ENCODE assay signal across 17 cellular contexts in genomic region chr2:173948827-173949226, GRCh38. TPM values are rescaled to one million over a fixed set of nuclear protein-coding genes. Genes with fewer than 3 reads are reported as not detected.
A peak's percentile ranks its signal among the peaks of the same experiment; 100 is the strongest.
DNase-seq lines count a peak whose midpoint lies in the region; ATAC-seq and TF ChIP-seq lines count a peak whose summit lies in the region.
"Had no signal": no experiment of that assay in that cellular context is flagged by ENCODE, and none has a peak within 500 bp of the region (broad histone marks: within the 10 kb centered on the region; RNA-seq: fewer than 3 reads in every experiment).

No MANE protein-coding gene starts in this region.

- no peak for ATAC-seq in activated CD8-positive, alpha-beta T cell treated with anti-CD3 and anti-CD28 coated beads for 36 hours
- no peak for ATAC-seq in activated CD8-positive, alpha-beta T cell treated with anti-CD3 and anti-CD28 coated beads, Interleukin-2, amount 10 ng/mL, durations not matched to agents 7 days and 5 days
- ATAC-seq in IMR-90 (ENCODE audit: low read depth) (no peak), T-helper 17 cell (no peak)
- no peak for ATAC-seq in naive thymus-derived CD8-positive, alpha-beta T cell

- H2BK20ac ChIP-seq in IMR-90 (ENCODE audit: low read depth, low read length) = no peak overlapping the region

- 0 out of 2 replicates have a peak, but pooled peaks cover 2% of the 10 kb centered on the region for H3K9me1 ChIP-seq in IMR-90 (ENCODE audit: insufficient read depth, low read length)

- no peak overlapping the region for H2BK15ac ChIP-seq in IMR-90 (ENCODE audit: low read depth, low read length)

- H3K79me1 ChIP-seq in IMR-90 (ENCODE audit: low read depth in 1 of 2, low read length in 2 of 2) = peaks cover 4 to 48% of the 10 kb centered on the region in 2 experiments; a peak in 2 of 4 replicates

- H3K4me3 ChIP-seq in IMR-90 (ENCODE audit: insufficient read depth, low read depth, low read length) = no peak overlapping the region
- no peak overlapping the region for H3K4me3 ChIP-seq in ovary
- H3K4me3 ChIP-seq: GM23248, MG63 had no signal

- no peak overlapping the region for H3K4ac ChIP-seq in IMR-90 (ENCODE audit: low read depth, low read length)

- H4K20me1 ChIP-seq in IMR-90 (ENCODE audit: insufficient read depth, low read length) = peaks cover 76% of the 10 kb centered on the region

- H3K4me1 ChIP-seq in IMR-90 (ENCODE audit: control insufficient read depth, insufficient read depth, low read length) = no peaks in the 10 kb centered on the region; the same call in none of the 2 replicates
- H3K4me1 ChIP-seq in ovary (ENCODE audit: insufficient read depth) = peaks cover 2% of the 10 kb centered on the region

- H3K27me3 Mint-ChIP-seq in activated CD8-positive, alpha-beta T cell treated with anti-CD3 and anti-CD28 coated beads for 36 hours = no peaks in the 10 kb centered on the region
- no peaks in the 10 kb centered on the region for H3K27me3 Mint-ChIP-seq in activated CD8-positive, alpha-beta T cell treated with anti-CD3 and anti-CD28 coated beads, Interleukin-2, amount 10 ng/mL, durations not matched to agents 7 days and 5 days (ENCODE audit: low read depth)
- H3K27me3 Mint-ChIP-seq in T-helper 17 cell = no peaks in the 10 kb centered on the region
- no peaks in the 10 kb centered on the region for H3K27me3 Mint-ChIP-seq in naive thymus-derived CD8-positive, alpha-beta T cell

- peaks cover 56% of the 10 kb centered on the region for H3K36me3 Mint-ChIP-seq in activated CD8-positive, alpha-beta T cell treated with anti-CD3 and anti-CD28 coated beads for 36 hours (ENCODE audit: low read depth)
- H3K36me3 Mint-ChIP-seq in activated CD8-positive, alpha-beta T cell treated with anti-CD3 and anti-CD28 coated beads, Interleukin-2, amount 10 ng/mL, durations not matched to agents 7 days and 5 days (ENCODE audit: low read depth) = peaks cover 65% of the 10 kb centered on the region
- H3K36me3 Mint-ChIP-seq in T-helper 17 cell (ENCODE audit: low read depth) = peaks cover 6% of the 10 kb centered on the region
- peaks cover 14 to 61% (median 22%) of the 10 kb centered on the region in 3 donors for H3K36me3 Mint-ChIP-seq in naive thymus-derived CD8-positive, alpha-beta T cell

- H3K27ac Mint-ChIP-seq in activated CD8-positive, alpha-beta T cell treated with anti-CD3 and anti-CD28 coated beads for 36 hours = peak overlapping the region; percentile 49
- H3K27ac Mint-ChIP-seq in activated CD8-positive, alpha-beta T cell treated with anti-CD3 and anti-CD28 coated beads, Interleukin-2, amount 10 ng/mL, durations not matched to agents 7 days and 5 days = no peak overlapping the region
- H3K27ac Mint-ChIP-seq in T-helper 17 cell = no peak overlapping the region
- H3K27ac Mint-ChIP-seq in naive thymus-derived CD8-positive, alpha-beta T cell = peak overlapping the region in 1 of 10 donors; percentile 0

- H3K27me3 ChIP-seq in IMR-90 (ENCODE audit: control insufficient read depth, insufficient read depth, low read length) = no peaks in the 10 kb centered on the region
- no peaks in the 10 kb centered on the region for H3K27me3 ChIP-seq in ovary
- H3K27me3 ChIP-seq: MG63 had no signal

- H2BK5ac ChIP-seq in IMR-90 (ENCODE audit: low read depth, low read length, poor library complexity, severe bottlenecking) = peak overlapping the region; percentile 31

- no peak overlapping the region for H3K4me3 Mint-ChIP-seq in activated CD8-positive, alpha-beta T cell treated with anti-CD3 and anti-CD28 coated beads for 36 hours
- no peak overlapping the region for H3K4me3 Mint-ChIP-seq in activated CD8-positive, alpha-beta T cell treated with anti-CD3 and anti-CD28 coated beads, Interleukin-2, amount 10 ng/mL, durations not matched to agents 7 days and 5 days
- peak overlapping the region; percentile 49 for H3K4me3 Mint-ChIP-seq in T-helper 17 cell
- peak overlapping the region in 8 of 10 donors; percentile 19 to 72 (median 46) for H3K4me3 Mint-ChIP-seq in naive thymus-derived CD8-positive, alpha-beta T cell

- no TSS peak for BruUV-seq in IMR-90 (replicated peaks; lab: Mats Ljungman, UMichigan)

- H4K5ac ChIP-seq in IMR-90 (ENCODE audit: low read depth, low read length) = no peak overlapping the region

- H2BK120ac ChIP-seq in IMR-90 (ENCODE audit: low read depth, low read length) = no peak overlapping the region

- H3K23ac ChIP-seq in IMR-90 (ENCODE audit: low read depth, low read length) = no peak overlapping the region

- intact Hi-C loops in activated CD8-positive, alpha-beta T cell treated with anti-CD3 and anti-CD28 coated beads for 36 hours (cut with micrococcal nuclease) = no loop called here
- intact Hi-C loops in IMR-90 (cut with micrococcal nuclease) (loop anchor here (10.0 kb wide), 1 partner anchor 294 kb away; no protein-coding TSS in a partner anchor), ovary (cut with DNase I) (no loop called here)

- H3K9ac ChIP-seq in IMR-90 (ENCODE audit: low read depth, low read length) = no peak overlapping the region
- H3K9ac ChIP-seq: GM23248, KMS-11 had no signal

- no peak overlapping the region for H4K91ac ChIP-seq in IMR-90 (ENCODE audit: insufficient read depth, low read depth, low read length)

- peaks cover 14% of the 10 kb centered on the region for H3K36me3 ChIP-seq in IMR-90 (ENCODE audit: control insufficient read depth, insufficient read depth, low read length)
- no peaks in the 10 kb centered on the region for H3K36me3 ChIP-seq in ovary

- in situ Hi-C loops in IMR-90 (cut with MboI; ENCODE audit: low sequenced_read_pairs) = no loop called here

- POLR2A ChIA-PET in activated CD8-positive, alpha-beta T cell treated with anti-CD3 and anti-CD28 coated beads for 36 hours (lab: Charles Lee) = no interaction called here
- POLR2A ChIA-PET in activated CD8-positive, alpha-beta T cell treated with anti-CD3 and anti-CD28 coated beads, Interleukin-2, amount 10 ng/mL, durations not matched to agents 7 days and 5 days (lab: Charles Lee) = no interaction called here
- POLR2A ChIA-PET in IMR-90 (lab: Charles Lee; ENCODE audit: unreplicated experiment) = no interaction called here
- POLR2A ChIA-PET in naive thymus-derived CD8-positive, alpha-beta T cell (lab: Charles Lee) = no interaction called here

- no peak overlapping the region for H2AK9ac ChIP-seq in IMR-90 (replicated peaks; ENCODE audit: low read depth, low read length, poor library complexity)

- peaks cover 79% of the 10 kb centered on the region for H3K4me1 Mint-ChIP-seq in activated CD8-positive, alpha-beta T cell treated with anti-CD3 and anti-CD28 coated beads for 36 hours (ENCODE audit: low read depth)
- peaks cover 42% of the 10 kb centered on the region for H3K4me1 Mint-ChIP-seq in activated CD8-positive, alpha-beta T cell treated with anti-CD3 and anti-CD28 coated beads, Interleukin-2, amount 10 ng/mL, durations not matched to agents 7 days and 5 days (ENCODE audit: low read depth)
- peaks cover 56% of the 10 kb centered on the region for H3K4me1 Mint-ChIP-seq in T-helper 17 cell
- peaks cover 40 to 95% (median 80%) of the 10 kb centered on the region in 4 donors for H3K4me1 Mint-ChIP-seq in naive thymus-derived CD8-positive, alpha-beta T cell

- no peak for DNase-seq in activated CD8-positive, alpha-beta T cell treated with anti-CD3 and anti-CD28 coated beads for 36 hours
- DNase-seq in activated CD8-positive, alpha-beta T cell treated with anti-CD3 and anti-CD28 coated beads, Interleukin-2, amount 10 ng/mL, durations not matched to agents 7 days and 5 days = no peak
- no peak for DNase-seq in IMR-90
- no peak for DNase-seq in T-helper 17 cell
- DNase-seq in naive thymus-derived CD8-positive, alpha-beta T cell = no peak
- DNase-seq in NCI-H2227 treated with DMSO at 0.1 percent for 48 hours (lab: John Stamatoyannopoulos, UW) = no peak
- no peak for DNase-seq in NCI-H2029 (lab: John Stamatoyannopoulos, UW)
- no peak for DNase-seq in ovary
- DNase-seq: DMS 273 treated with DMSO at 0.1 percent for 48 hours, GF-D8, GM23248, MG63, NCI-H1436, NCI-H2081, NCI-H510A treated with DMSO at 0.1 percent for 48 hours, Right ventricle myocardium superior had no signal

- no peak overlapping the region for H3K14ac ChIP-seq in IMR-90 (replicated peaks; ENCODE audit: low read depth, low read length)

- dilution Hi-C loops in IMR-90 (cut with HindIII; ENCODE audit: low sequenced_read_pairs, unreplicated experiment) = no loop called here

- no peak overlapping the region for H3K18ac ChIP-seq in IMR-90 (ENCODE audit: low read depth, low read length)

- CTCF ChIA-PET in activated CD8-positive, alpha-beta T cell treated with anti-CD3 and anti-CD28 coated beads for 36 hours (lab: Charles Lee) = no interaction called here
- CTCF ChIA-PET in activated CD8-positive, alpha-beta T cell treated with anti-CD3 and anti-CD28 coated beads, Interleukin-2, amount 10 ng/mL, durations not matched to agents 7 days and 5 days (lab: Charles Lee) = no interaction called here
- CTCF ChIA-PET in IMR-90 (lab: Yijun Ruan, JAX) = no interaction called here

- H2AFZ ChIP-seq in IMR-90 (replicated peaks; ENCODE audit: low read length, poor library complexity) = no peak overlapping the region
- H2AFZ ChIP-seq: GM23248 had no signal

- no peak overlapping the region for H3K4me2 ChIP-seq in IMR-90 (ENCODE audit: low read depth, low read length)
- H3K4me2 ChIP-seq: KMS-11 had no signal

- no peaks in the 10 kb centered on the region for H3K9me3 Mint-ChIP-seq in activated CD8-positive, alpha-beta T cell treated with anti-CD3 and anti-CD28 coated beads for 36 hours
- H3K9me3 Mint-ChIP-seq in activated CD8-positive, alpha-beta T cell treated with anti-CD3 and anti-CD28 coated beads, Interleukin-2, amount 10 ng/mL, durations not matched to agents 7 days and 5 days (ENCODE audit: insufficient read depth) = no peaks in the 10 kb centered on the region
- H3K9me3 Mint-ChIP-seq in naive thymus-derived CD8-positive, alpha-beta T cell = no peaks in the 10 kb centered on the region

- TF ChIP-seq CTCF in activated CD8-positive, alpha-beta T cell treated with anti-CD3 and anti-CD28 coated beads for 36 hours (IDR thresholded peaks at IDR 0.05) = no peak
- TF ChIP-seq CTCF in IMR-90 (conservative IDR thresholded peaks at IDR 0.05; ENCODE audit: low read depth, low read length) = no peak
- no peak for TF ChIP-seq CTCF in ovary (IDR thresholded peaks at IDR 0.05)

- TF ChIP-seq RAD21 in IMR-90 (IDR thresholded peaks at IDR 0.05; ENCODE audit: low read length) = no peak

- H3K9me3 ChIP-seq in IMR-90 (ENCODE audit: control insufficient read depth, insufficient read depth, low read length) (no peaks in the 10 kb centered on the region), T-helper 17 cell (ENCODE audit: control insufficient read depth, low read length, poor library complexity, severe bottlenecking) (no peaks in the 10 kb centered on the region), ovary (no peaks in the 10 kb centered on the region)
- H3K9me3 ChIP-seq: MG63 had no signal

- TF ChIP-seq EP300 in ovary (IDR thresholded peaks at IDR 0.05) = no peak

- H2AK5ac ChIP-seq in IMR-90 (ENCODE audit: low read depth, low read length) = no peak overlapping the region

- H3K27ac ChIP-seq in IMR-90 (ENCODE audit: insufficient read depth, low read length) = no peak overlapping the region
- no peak overlapping the region for H3K27ac ChIP-seq in ovary
- H3K27ac ChIP-seq: GM23248, KMS-11 had no signal

- H3K56ac ChIP-seq in IMR-90 (ENCODE audit: extremely low read depth, insufficient read depth, low read length) = no peak overlapping the region

- no peak for TF ChIP-seq POLR2A in IMR-90 (IDR thresholded peaks at IDR 0.05; ENCODE audit: low read depth, low read length)
- no peak for TF ChIP-seq POLR2A in ovary (IDR thresholded peaks at IDR 0.05)

- no peak overlapping the region; a peak in 1 of 4 replicates for H4K8ac ChIP-seq in IMR-90 (ENCODE audit: low read depth in 2 of 2, low read length in 2 of 2)

RNA-seq across cellular contexts. Expression of gene SP3, which starts 16.3 kb away (rescaled TPM):
- total RNA-seq in activated CD8-positive, alpha-beta T cell treated with anti-CD3 and anti-CD28 coated beads for 36 hours = 10 to 100 TPM; 80.5 to 84.0 TPM
- 100 to 1,000 TPM in 1 of 2 experiments, 10 to 100 TPM in 1; 95.9 to 102 TPM for total RNA-seq in activated CD8-positive, alpha-beta T cell treated with anti-CD3 and anti-CD28 coated beads, Interleukin-2, amount 10 ng/mL, durations not matched to agents 7 days and 5 days
- total RNA-seq in IMR-90 (2012; rRNA removed) (136 and 137 TPM in 2 replicates), T-helper 17 cell (100 to 1,000 TPM; 123 to 155 TPM), ovary (100 to 1,000 TPM in 3 of 7 donors, 10 to 100 TPM in 4; 71.1 to 131 (median 97.3) TPM)
- polyA plus RNA-seq in IMR-90 (2012; rRNA removed) (19.9 and 26.7 TPM in 2 replicates), ovary (10 to 100 TPM; 35.4 to 42.0 TPM)
- polyA plus RNA-seq in IMR-90 (2012; cell fraction: cytosol; rRNA removed) = 4.2 and 6.6 TPM in 2 replicates
- 6.3 and 36.0 TPM in 2 replicates for polyA plus RNA-seq in IMR-90 (2012; cell fraction: nucleus; rRNA removed; ENCODE audit: low replicate concordance)
- total RNA-seq in naive thymus-derived CD8-positive, alpha-beta T cell = 100 to 1,000 TPM; 135 to 141 TPM
- 10 to 100 TPM; 51.4 to 67.9 (median 60.2) TPM for polyA plus RNA-seq in naive thymus-derived CD8-positive, alpha-beta T cell

Comparison
In these comparisons a context has a peak if more than half of its experiments do, and no peak if none do; other contexts are left out.
1. H3K4me3 Mint-ChIP-seq: peak in T-helper 17 cell (single experiment) and naive thymus-derived CD8-positive, alpha-beta T cell (8 of 10); none in activated CD8-positive, alpha-beta T cell treated with anti-CD3 and anti-CD28 coated beads for 36 hours (single experiment) and activated CD8-positive, alpha-beta T cell treated with anti-CD3 and anti-CD28 coated beads, Interleukin-2, amount 10 ng/mL, durations not matched to agents 7 days and 5 days (single experiment).